ENCODE assay signal across 1 cellular context in genomic region chr12:29562167-29562776, GRCh38.
TF ChIP-seq lines count a peak whose summit lies in the region.

No MANE protein-coding gene starts in this region.

TF ChIP-seq in GM23338, 12 proteins besides CTCF, POLR2A, EP300 and RAD21 (continued from another document):
- TF ChIP-seq, protein P1, sequence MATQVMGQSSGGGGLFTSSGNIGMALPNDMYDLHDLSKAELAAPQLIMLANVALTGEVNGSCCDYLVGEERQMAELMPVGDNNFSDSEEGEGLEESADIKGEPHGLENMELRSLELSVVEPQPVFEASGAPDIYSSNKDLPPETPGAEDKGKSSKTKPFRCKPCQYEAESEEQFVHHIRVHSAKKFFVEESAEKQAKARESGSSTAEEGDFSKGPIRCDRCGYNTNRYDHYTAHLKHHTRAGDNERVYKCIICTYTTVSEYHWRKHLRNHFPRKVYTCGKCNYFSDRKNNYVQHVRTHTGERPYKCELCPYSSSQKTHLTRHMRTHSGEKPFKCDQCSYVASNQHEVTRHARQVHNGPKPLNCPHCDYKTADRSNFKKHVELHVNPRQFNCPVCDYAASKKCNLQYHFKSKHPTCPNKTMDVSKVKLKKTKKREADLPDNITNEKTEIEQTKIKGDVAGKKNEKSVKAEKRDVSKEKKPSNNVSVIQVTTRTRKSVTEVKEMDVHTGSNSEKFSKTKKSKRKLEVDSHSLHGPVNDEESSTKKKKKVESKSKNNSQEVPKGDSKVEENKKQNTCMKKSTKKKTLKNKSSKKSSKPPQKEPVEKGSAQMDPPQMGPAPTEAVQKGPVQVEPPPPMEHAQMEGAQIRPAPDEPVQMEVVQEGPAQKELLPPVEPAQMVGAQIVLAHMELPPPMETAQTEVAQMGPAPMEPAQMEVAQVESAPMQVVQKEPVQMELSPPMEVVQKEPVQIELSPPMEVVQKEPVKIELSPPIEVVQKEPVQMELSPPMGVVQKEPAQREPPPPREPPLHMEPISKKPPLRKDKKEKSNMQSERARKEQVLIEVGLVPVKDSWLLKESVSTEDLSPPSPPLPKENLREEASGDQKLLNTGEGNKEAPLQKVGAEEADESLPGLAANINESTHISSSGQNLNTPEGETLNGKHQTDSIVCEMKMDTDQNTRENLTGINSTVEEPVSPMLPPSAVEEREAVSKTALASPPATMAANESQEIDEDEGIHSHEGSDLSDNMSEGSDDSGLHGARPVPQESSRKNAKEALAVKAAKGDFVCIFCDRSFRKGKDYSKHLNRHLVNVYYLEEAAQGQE (IDR thresholded peaks at IDR 0.05; ENCODE audit: unreplicated experiment): no peak
- no peak for TF ChIP-seq POLR2AphosphoS5 (IDR thresholded peaks at IDR 0.05; ENCODE audit: low read depth)
